24 cellular contexts compared by ENCODE assay signal in genomic region chr1:198833706-198834497, GRCh38.
DNase-seq lines count a peak whose midpoint lies in the region; ATAC-seq and TF ChIP-seq lines count a peak whose summit lies in the region.
"Had no signal": no experiment of that assay in that cellular context is flagged by ENCODE, and none has a peak within 500 bp of the region (broad histone marks: within the 10 kb centered on the region; RNA-seq: fewer than 3 reads in every experiment).

No MANE protein-coding gene starts in this region.

- no peak overlapping the region for H3K4me3 ChIP-seq in tibial artery
- H3K4me3 ChIP-seq: A549, K562, Peyer's patch had no signal

- H3K4me1 Mint-ChIP-seq in natural killer cell: peaks cover 17 to 22% of the 10 kb centered on the region in 2 donors

- H3K27ac Mint-ChIP-seq in natural killer cell: no peak overlapping the region
- H3K27ac Mint-ChIP-seq: B cell, CD14-positive monocyte had no signal

- no peaks in the 10 kb centered on the region for H3K36me3 ChIP-seq in tibial artery
- H3K36me3 ChIP-seq: Peyer's patch had no signal

- TF ChIP-seq CTCF in tibial artery (IDR thresholded peaks at IDR 0.05) (no peak), natural killer cell (IDR thresholded peaks at IDR 0.05) (no peak)

- no peaks in the 10 kb centered on the region for H3K27me3 ChIP-seq in tibial artery
- H3K27me3 ChIP-seq: Peyer's patch had no signal

- no peak overlapping the region for H3K27ac ChIP-seq in tibial artery
- H3K27ac ChIP-seq: A549, HL-60, Peyer's patch had no signal

- ATAC-seq in HG03342 (IDR thresholded peaks at IDR 0.05; ENCODE audit: unreplicated experiment): no peak
- ATAC-seq in natural killer cell: no peak
- ATAC-seq: A549, HepG2, K562 had no signal

- H3K36me3 Mint-ChIP-seq in natural killer cell: no peaks in the 10 kb centered on the region

- H3K27me3 Mint-ChIP-seq in natural killer cell (ENCODE audit: low read depth in 2 of 2): no peaks in the 10 kb centered on the region
- H3K27me3 Mint-ChIP-seq: B cell had no signal

- H3K9me3 Mint-ChIP-seq in natural killer cell: no peaks in the 10 kb centered on the region

- intact Hi-C loops in tibial artery (cut with DNase I; ENCODE audit: low total_unique reads): no loop called here
- intact Hi-C loops in natural killer cell (cut with micrococcal nuclease): no loop called here

- peak; percentile 79 for DNase-seq in G401 (ENCODE audit: low spot score)
- peak; percentile 52 for DNase-seq in M059J (ENCODE audit: low read depth)
- peak; percentile 53 for DNase-seq in cerebellum (ENCODE audit: low spot score)
- peak; percentile 40 for DNase-seq in pons (ENCODE audit: low spot score)
- DNase-seq in tibial artery: no peak
- no peak for DNase-seq in natural killer cell
- DNase-seq in effector CD8-positive, alpha-beta T cell (lab: John Stamatoyannopoulos, UW): no peak
- DNase-seq: GDM1, H7, MM.1S, NCI-H1092 treated with DMSO at 0.1 percent for 48 hours, NCI-H146, NCI-H2029 treated with DMSO at 0.1 percent for 48 hours, NCI-H226, NCI-H524, NCI-H82, Peyer's patch had no signal

- H3K4me1 ChIP-seq in tibial artery: no peaks in the 10 kb centered on the region
- H3K4me1 ChIP-seq: A549, Peyer's patch had no signal

- in situ Hi-C loops in G401 (cut with HindIII; ENCODE audit: low sequenced_read_pairs): no loop called here

- no peaks in the 10 kb centered on the region for H3K9me3 ChIP-seq in tibial artery
- H3K9me3 ChIP-seq: A549, Peyer's patch had no signal

- H3K4me3 Mint-ChIP-seq in natural killer cell: no peak overlapping the region
- H3K4me3 Mint-ChIP-seq: B cell, CD14-positive monocyte had no signal

Comparison
In these comparisons a context has a peak if more than half of its experiments do, and no peak if none do; other contexts are left out.
1. DNase-seq: peak in G401 (single experiment), M059J (single experiment), cerebellum (single experiment) and pons (single experiment); none in tibial artery (0 of 2), natural killer cell (single experiment) and effector CD8-positive, alpha-beta T cell (single experiment).